Comparison of ENCODE assay signal across 8 cellular contexts in genomic region chr10:102450374-102451104, GRCh38. TPM values are rescaled to one million over a fixed set of nuclear protein-coding genes. Genes with fewer than 3 reads are reported as not detected.
A peak's percentile ranks its signal among the peaks of the same experiment; 100 is the strongest.
DNase-seq lines count a peak whose midpoint lies in the region; ATAC-seq and TF ChIP-seq lines count a peak whose summit lies in the region.

No MANE protein-coding gene starts in this region.

- H3K79me1 ChIP-seq in IMR-90 (ENCODE audit: low read depth in 1 of 2, low read length in 2 of 2), result peaks cover 4% of the 10 kb centered on the region in 2 experiments; a peak in 2 of 4 replicates

- H3K4me1 ChIP-seq in IMR-90 (ENCODE audit: control insufficient read depth, insufficient read depth, low read length), result peaks cover 9% of the 10 kb centered on the region
- H3K4me1 ChIP-seq in Panc1 (ENCODE audit: control insufficient read depth, insufficient read depth, low read length), result peaks cover 14% of the 10 kb centered on the region; the same call in 1 of the 2 replicates
- peaks cover 12 to 14% of the 10 kb centered on the region in 2 donors for H3K4me1 ChIP-seq in naive thymus-derived CD4-positive, alpha-beta T cell (ENCODE audit: control insufficient read depth in 2 of 2, insufficient read depth in 2 of 2, low read length in 2 of 2)

- BruUV-seq in IMR-90 (replicated peaks; lab: Mats Ljungman, UMichigan) (no TSS peak), Panc1 (replicated peaks; lab: Mats Ljungman, UMichigan) (no TSS peak)

- TF ChIP-seq POLR2A in IMR-90 (IDR thresholded peaks at IDR 0.05; ENCODE audit: low read depth, low read length), result no peak

- dilution Hi-C loops in IMR-90 (cut with HindIII; ENCODE audit: low sequenced_read_pairs, unreplicated experiment), result no loop called here

- H3K9me3 ChIP-seq in IMR-90 (ENCODE audit: control insufficient read depth, insufficient read depth, low read length) (no peaks in the 10 kb centered on the region), Panc1 (ENCODE audit: control insufficient read depth, insufficient read depth, low read depth, low read length) (no peaks in the 10 kb centered on the region)
- no peaks in the 10 kb centered on the region for H3K9me3 ChIP-seq in naive thymus-derived CD4-positive, alpha-beta T cell (ENCODE audit: control insufficient read depth in 2 of 3, low read length in 3 of 3)

- peak overlapping the region; percentile 70 for H3K9ac ChIP-seq in IMR-90 (ENCODE audit: low read depth, low read length)

- intact Hi-C loops in IMR-90 (cut with micrococcal nuclease) (no loop called here), Panc1 (cut with micrococcal nuclease; ENCODE audit: unreplicated experiment) (no loop called here)
- intact Hi-C loops in naive thymus-derived CD4-positive, alpha-beta T cell (cut with micrococcal nuclease), result loop anchor here (1.0 to 5.0 kb wide), 13 partner anchors 11 to 393 kb away; partner anchors contain the start of genes ACTR1A (in 2 of the 2), CUEDC2 (in 2 of the 2), ARMH3 (in 1 of the 2) and GBF1 (in 1 of the 2)

- POLR2A ChIA-PET in IMR-90 (lab: Charles Lee; ENCODE audit: unreplicated experiment), result no interaction called here
- POLR2A ChIA-PET in Panc1 (lab: Charles Lee), result interaction anchor here (0.5 to 0.7 kb wide), 3 partner anchors 11 to 241 kb away, joined by 4 to 7 read pairs (median 6); no protein-coding TSS in a partner anchor
- POLR2A ChIA-PET in naive thymus-derived CD4-positive, alpha-beta T cell (lab: Charles Lee), result interaction anchor here (0.7 to 6.7 kb wide), 25 partner anchors 9 to 467 kb away, joined by 3 to 157 read pairs (median 4); partner anchors contain the start of genes ACTR1A, CNNM2, CUEDC2 and FBXL15

- no peaks in the 10 kb centered on the region for H3K27me3 Mint-ChIP-seq in activated T-cell treated with anti-CD3 and anti-CD28 coated beads, Interleukin-2, amount 50 U/mL, for 72 hours (ENCODE audit: low read depth)
- no peaks in the 10 kb centered on the region for H3K27me3 Mint-ChIP-seq in naive thymus-derived CD4-positive, alpha-beta T cell
- no peaks in the 10 kb centered on the region for H3K27me3 Mint-ChIP-seq in stimulated activated memory B cell treated with anti-CD40 and anti-IgM and Interleukin-4, amounts not matched to agents 10 μg/mL and 1 μg/mL and 100 μg/mL, for 72 hours

- peaks cover 4 to 10% of the 10 kb centered on the region in 2 donors for H3K36me3 Mint-ChIP-seq in activated T-cell treated with anti-CD3 and anti-CD28 coated beads, Interleukin-2, amount 50 U/mL, for 72 hours (ENCODE audit: insufficient read depth in 2 of 2)
- H3K36me3 Mint-ChIP-seq in naive thymus-derived CD4-positive, alpha-beta T cell, result peaks cover 0 to 9% (median 4%) of the 10 kb centered on the region in 5 donors
- peaks cover 13% of the 10 kb centered on the region for H3K36me3 Mint-ChIP-seq in stimulated activated memory B cell treated with anti-CD40 and anti-IgM and Interleukin-4, amounts not matched to agents 10 μg/mL and 1 μg/mL and 100 μg/mL, for 72 hours

- H2BK5ac ChIP-seq in IMR-90 (ENCODE audit: low read depth, low read length, poor library complexity, severe bottlenecking), result no peak overlapping the region

- TF ChIP-seq CTCF in IMR-90 (conservative IDR thresholded peaks at IDR 0.05; ENCODE audit: low read depth, low read length) (no peak), Panc1 (IDR thresholded peaks at IDR 0.05) (no peak)

- H3K14ac ChIP-seq in IMR-90 (replicated peaks; ENCODE audit: low read depth, low read length), result peak overlapping the region; percentile 34; the same call in 1 of the 2 replicates

- peak overlapping the region; percentile 47 for H3K4ac ChIP-seq in IMR-90 (ENCODE audit: low read depth, low read length)

- 0 out of 3 replicates have a peak overlapping the region, but pooled peaks have one; percentile 11 for H2BK15ac ChIP-seq in IMR-90 (ENCODE audit: low read depth, low read length)

- ATAC-seq in GM21528 (IDR thresholded peaks at IDR 0.05; ENCODE audit: low FRiP score, unreplicated experiment), result peak; percentile 72
- peak; percentile 88 for ATAC-seq in IMR-90 (ENCODE audit: low read depth)
- ATAC-seq in Panc1, result peak; percentile 92
- ATAC-seq in activated T-cell treated with anti-CD3 and anti-CD28 coated beads, Interleukin-2, amount 50 U/mL, for 72 hours (replicated peaks in 1 of 2), result peak; percentile 83 to 84
- ATAC-seq in naive thymus-derived CD4-positive, alpha-beta T cell, result peak; percentile 90
- ATAC-seq in stimulated activated memory B cell treated with anti-CD40 and anti-IgM and Interleukin-4, amounts not matched to agents 10 μg/mL and 1 μg/mL and 100 μg/mL, for 72 hours, result peak; percentile 95

- no peak overlapping the region; the same call in 1 of the 2 replicates for H4K91ac ChIP-seq in IMR-90 (ENCODE audit: insufficient read depth, low read depth, low read length)

- peak overlapping the region; percentile 70 to 98 for H4K8ac ChIP-seq in IMR-90 (ENCODE audit: low read depth in 2 of 2, low read length in 2 of 2)

- DNase-seq in DMS153 treated with DMSO at 0.1 percent for 48 hours (lab: John Stamatoyannopoulos, UW; ENCODE audit: unreplicated experiment) (peak; percentile 71), IMR-90 (peak; percentile 73), Panc1 (ENCODE audit: low read depth, low spot score) (no peak), fibroblast of gingiva (ENCODE audit: low read depth) (peak; percentile 75)
- peak; percentile 89 to 92 for DNase-seq in activated T-cell treated with anti-CD3 and anti-CD28 coated beads, Interleukin-2, amount 50 U/mL, for 72 hours
- DNase-seq in naive thymus-derived CD4-positive, alpha-beta T cell, result peak; percentile 85 to 95 (median 92)

- H3K18ac ChIP-seq in IMR-90 (ENCODE audit: low read depth, low read length), result no peak overlapping the region

- H2AK5ac ChIP-seq in IMR-90 (ENCODE audit: low read depth, low read length), result peak overlapping the region; percentile 61; the same call in 1 of the 2 replicates

- H3K4me2 ChIP-seq in IMR-90 (ENCODE audit: low read depth, low read length), result peak overlapping the region; percentile 97

- no peak overlapping the region for H3K56ac ChIP-seq in IMR-90 (ENCODE audit: extremely low read depth, insufficient read depth, low read length)

- no peak overlapping the region for H2BK20ac ChIP-seq in IMR-90 (ENCODE audit: low read depth, low read length)

- H2AFZ ChIP-seq in IMR-90 (replicated peaks; ENCODE audit: low read length, poor library complexity), result peak overlapping the region; percentile 99

- H3K27me3 ChIP-seq in IMR-90 (ENCODE audit: control insufficient read depth, insufficient read depth, low read length) (no peaks in the 10 kb centered on the region; the same call in 1 of the 2 replicates), Panc1 (ENCODE audit: control insufficient read depth, insufficient read depth, low read length) (no peaks in the 10 kb centered on the region)
- no peaks in the 10 kb centered on the region for H3K27me3 ChIP-seq in naive thymus-derived CD4-positive, alpha-beta T cell (ENCODE audit: control insufficient read depth in 2 of 2, insufficient read depth in 2 of 2, low read length in 2 of 2)

- H2AK9ac ChIP-seq in IMR-90 (replicated peaks; ENCODE audit: low read depth, low read length, poor library complexity), result peak overlapping the region; percentile 70

- in situ Hi-C loops in IMR-90 (cut with MboI; ENCODE audit: low sequenced_read_pairs), result no loop called here
- in situ Hi-C loops in Panc1 (cut with HindIII; ENCODE audit: low pct_unique_long_range_greater_than_20kb, low sequenced_read_pairs), result no loop called here

- 1% methylated on average over 74 of the region's 104 CpGs; no CpG with 5 or more reads in 1 of the 2 experiments for WGBS in IMR-90 (ENCODE audit: extremely low coverage in 2 of 2, insufficient read length in 1 of 2), 2 experiments

- no peak overlapping the region; the same call in 1 of the 2 replicates for H3K27ac ChIP-seq in IMR-90 (ENCODE audit: insufficient read depth, low read length)
- H3K27ac ChIP-seq in Panc1 (ENCODE audit: low read length), result peak overlapping the region; percentile 84
- H3K27ac ChIP-seq in naive thymus-derived CD4-positive, alpha-beta T cell (ENCODE audit: low read depth, low read length), result peak overlapping the region; percentile 90

- peak overlapping the region; percentile 77 for H4K5ac ChIP-seq in IMR-90 (ENCODE audit: low read depth, low read length)

- TF ChIP-seq RAD21 in IMR-90 (IDR thresholded peaks at IDR 0.05; ENCODE audit: low read length), result no peak

- H3K36me3 ChIP-seq in IMR-90 (ENCODE audit: control insufficient read depth, insufficient read depth, low read length), result no peaks in the 10 kb centered on the region
- peaks cover 11% of the 10 kb centered on the region; the same call in 1 of the 2 replicates for H3K36me3 ChIP-seq in Panc1 (ENCODE audit: control insufficient read depth, insufficient read depth, low read length)
- peaks cover 0 to 3% (median 0%) of the 10 kb centered on the region in 3 experiments for H3K36me3 ChIP-seq in naive thymus-derived CD4-positive, alpha-beta T cell (ENCODE audit: control insufficient read depth in 2 of 3, insufficient read depth in 3 of 3, low read length in 3 of 3)

- no peaks in the 10 kb centered on the region for H3K9me3 Mint-ChIP-seq in activated T-cell treated with anti-CD3 and anti-CD28 coated beads, Interleukin-2, amount 50 U/mL, for 72 hours
- no peaks in the 10 kb centered on the region for H3K9me3 Mint-ChIP-seq in naive thymus-derived CD4-positive, alpha-beta T cell
- H3K9me3 Mint-ChIP-seq in stimulated activated memory B cell treated with anti-CD40 and anti-IgM and Interleukin-4, amounts not matched to agents 10 μg/mL and 1 μg/mL and 100 μg/mL, for 72 hours, result no peaks in the 10 kb centered on the region

- H3K27ac Mint-ChIP-seq in activated T-cell treated with anti-CD3 and anti-CD28 coated beads, Interleukin-2, amount 50 U/mL, for 72 hours, result peak overlapping the region; percentile 91
- H3K27ac Mint-ChIP-seq in naive thymus-derived CD4-positive, alpha-beta T cell, result peak overlapping the region; percentile 81 to 97 (median 95)
- peak overlapping the region; percentile 96 for H3K27ac Mint-ChIP-seq in stimulated activated memory B cell treated with anti-CD40 and anti-IgM and Interleukin-4, amounts not matched to agents 10 μg/mL and 1 μg/mL and 100 μg/mL, for 72 hours

- CTCF ChIA-PET in IMR-90 (lab: Yijun Ruan, JAX), result interaction anchor here (0.5 kb wide), 1 partner anchor 814 kb away, joined by 3 read pairs; no protein-coding TSS in a partner anchor
- CTCF ChIA-PET in Panc1 (lab: Charles Lee), result interaction anchor here (0.7 kb wide), 1 partner anchor 1206 kb away, joined by 10 read pairs; no protein-coding TSS in a partner anchor
- CTCF ChIA-PET in naive thymus-derived CD4-positive, alpha-beta T cell (lab: Charles Lee), result interaction anchor here (0.5 to 2.6 kb wide), 9 partner anchors 18 to 256 kb away, joined by 3 to 9 read pairs (median 4); partner anchors contain the start of genes CUEDC2 and FBXL15

- peaks cover 13% of the 10 kb centered on the region; the same call in 1 of the 2 replicates for H3K9me1 ChIP-seq in IMR-90 (ENCODE audit: insufficient read depth, low read length)

- H3K4me3 ChIP-seq in IMR-90 (ENCODE audit: insufficient read depth, low read depth, low read length), result peak overlapping the region; percentile 66
- peak overlapping the region; percentile 69 to 94 for H3K4me3 ChIP-seq in Panc1 (ENCODE audit: low read depth in 2 of 2, low read length in 2 of 2)
- peak overlapping the region; percentile 88 for H3K4me3 ChIP-seq in naive thymus-derived CD4-positive, alpha-beta T cell (ENCODE audit: low read length)

- H3K4me3 Mint-ChIP-seq in activated T-cell treated with anti-CD3 and anti-CD28 coated beads, Interleukin-2, amount 50 U/mL, for 72 hours, result peak overlapping the region; percentile 92 to 96
- peak overlapping the region; percentile 89 to 97 (median 94) for H3K4me3 Mint-ChIP-seq in naive thymus-derived CD4-positive, alpha-beta T cell
- H3K4me3 Mint-ChIP-seq in stimulated activated memory B cell treated with anti-CD40 and anti-IgM and Interleukin-4, amounts not matched to agents 10 μg/mL and 1 μg/mL and 100 μg/mL, for 72 hours, result peak overlapping the region; percentile 96

- H2BK120ac ChIP-seq in IMR-90 (ENCODE audit: low read depth, low read length), result no peak overlapping the region; the same call in 1 of the 2 replicates

- H3K4me1 Mint-ChIP-seq in activated T-cell treated with anti-CD3 and anti-CD28 coated beads, Interleukin-2, amount 50 U/mL, for 72 hours (ENCODE audit: low read depth), result peaks cover 36% of the 10 kb centered on the region
- H3K4me1 Mint-ChIP-seq in naive thymus-derived CD4-positive, alpha-beta T cell, result peaks cover 14 to 37% (median 27%) of the 10 kb centered on the region in 7 donors
- peaks cover 33% of the 10 kb centered on the region for H3K4me1 Mint-ChIP-seq in stimulated activated memory B cell treated with anti-CD40 and anti-IgM and Interleukin-4, amounts not matched to agents 10 μg/mL and 1 μg/mL and 100 μg/mL, for 72 hours

- H3K23ac ChIP-seq in IMR-90 (ENCODE audit: low read depth, low read length), result peak overlapping the region; percentile 11; the same call in 1 of the 2 replicates

- H4K20me1 ChIP-seq in IMR-90 (ENCODE audit: insufficient read depth, low read length), result no peaks in the 10 kb centered on the region; the same call in 1 of the 2 replicates

RNA-seq across cellular contexts. Expression of gene C10orf95, which starts 0.8 kb away (rescaled TPM):
- total RNA-seq in IMR-90 (2012; rRNA removed), result not detected in 2 replicates
- not detected in 2 replicates for polyA plus RNA-seq in IMR-90 (2012; rRNA removed)
- 0.04 TPM in 1 of 2 replicates, not detected in the other for polyA plus RNA-seq in IMR-90 (2012; cell fraction: cytosol; rRNA removed)
- not detected in 2 replicates for polyA plus RNA-seq in IMR-90 (2012; cell fraction: nucleus; rRNA removed; ENCODE audit: low replicate concordance)
- 0.21 TPM for total RNA-seq in Panc1 (2021; ENCODE audit: unreplicated experiment)
- polyA plus RNA-seq in Panc1 (2012; ENCODE audit: insufficient read length), result 1.2 TPM
- total RNA-seq in activated T-cell treated with anti-CD3 and anti-CD28 coated beads, Interleukin-2, amount 50 U/mL, for 72 hours, result under 1 TPM in 1 of 2 donors, not detected in 1; 0.21 TPM
- under 1 TPM in 4 of 5 experiments, not detected in 1; 0.19 to 0.78 (median 0.51) TPM for total RNA-seq in naive thymus-derived CD4-positive, alpha-beta T cell
- polyA plus RNA-seq in naive thymus-derived CD4-positive, alpha-beta T cell, result under 1 TPM; 0.32 to 0.41 TPM

RNA-seq across cellular contexts. Expression of gene CUEDC2, which starts 18.2 kb away (rescaled TPM):
- total RNA-seq in IMR-90 (2012; rRNA removed) (43.6 and 55.7 TPM in 2 replicates), Panc1 (2021; ENCODE audit: unreplicated experiment) (79.3 TPM)
- polyA plus RNA-seq in IMR-90 (2012; rRNA removed), result 84.9 and 87.6 TPM in 2 replicates
- 81.3 and 97.7 TPM in 2 replicates for polyA plus RNA-seq in IMR-90 (2012; cell fraction: cytosol; rRNA removed)
- polyA plus RNA-seq in IMR-90 (2012; cell fraction: nucleus; rRNA removed; ENCODE audit: low replicate concordance), result 105 and 123 TPM in 2 replicates
- 128 TPM for polyA plus RNA-seq in Panc1 (2012; ENCODE audit: insufficient read length)
- 10 to 100 TPM; 78.7 to 79.5 TPM for total RNA-seq in activated T-cell treated with anti-CD3 and anti-CD28 coated beads, Interleukin-2, amount 50 U/mL, for 72 hours
- total RNA-seq in naive thymus-derived CD4-positive, alpha-beta T cell, result 10 to 100 TPM; 27.0 to 69.0 (median 31.9) TPM
- polyA plus RNA-seq in naive thymus-derived CD4-positive, alpha-beta T cell, result 10 to 100 TPM; 60.1 to 67.2 TPM

RNA-seq across cellular contexts. Expression of gene FBXL15, which starts 29.9 kb away (rescaled TPM):
- total RNA-seq in IMR-90 (2012; rRNA removed) (2.5 and 3.0 TPM in 2 replicates), Panc1 (2021; ENCODE audit: unreplicated experiment) (7.9 TPM)
- 8.4 and 13.6 TPM in 2 replicates for polyA plus RNA-seq in IMR-90 (2012; rRNA removed)
- 18.3 and 20.0 TPM in 2 replicates for polyA plus RNA-seq in IMR-90 (2012; cell fraction: cytosol; rRNA removed)
- polyA plus RNA-seq in IMR-90 (2012; cell fraction: nucleus; rRNA removed; ENCODE audit: low replicate concordance), result 23.1 and 53.1 TPM in 2 replicates
- 17.0 TPM for polyA plus RNA-seq in Panc1 (2012; ENCODE audit: insufficient read length)
- 10 to 100 TPM; 15.3 TPM for total RNA-seq in activated T-cell treated with anti-CD3 and anti-CD28 coated beads, Interleukin-2, amount 50 U/mL, for 72 hours
- 10 to 100 TPM; 10.8 to 21.0 (median 14.1) TPM for total RNA-seq in naive thymus-derived CD4-positive, alpha-beta T cell
- 10 to 100 TPM; 26.7 to 40.4 TPM for polyA plus RNA-seq in naive thymus-derived CD4-positive, alpha-beta T cell

RNA-seq across cellular contexts. Expression of gene PSD, which starts 32.0 kb away (rescaled TPM):
- total RNA-seq in IMR-90 (2012; rRNA removed) (1.4 and 2.0 TPM in 2 replicates), Panc1 (2021; ENCODE audit: unreplicated experiment) (2.4 TPM)
- 4.4 and 5.8 TPM in 2 replicates for polyA plus RNA-seq in IMR-90 (2012; rRNA removed)
- 2.1 and 6.4 TPM in 2 replicates for polyA plus RNA-seq in IMR-90 (2012; cell fraction: cytosol; rRNA removed)
- polyA plus RNA-seq in IMR-90 (2012; cell fraction: nucleus; rRNA removed; ENCODE audit: low replicate concordance), result 6.6 and 10.9 TPM in 2 replicates
- polyA plus RNA-seq in Panc1 (2012; ENCODE audit: insufficient read length), result 8.3 TPM
- total RNA-seq in activated T-cell treated with anti-CD3 and anti-CD28 coated beads, Interleukin-2, amount 50 U/mL, for 72 hours, result 10 to 100 TPM in 1 of 2 donors, 1 to 10 TPM in 1; 8.6 to 11.7 TPM
- 10 to 100 TPM in 3 of 5 experiments, 1 to 10 TPM in 2; 3.5 to 16.9 (median 11.2) TPM for total RNA-seq in naive thymus-derived CD4-positive, alpha-beta T cell
- polyA plus RNA-seq in naive thymus-derived CD4-positive, alpha-beta T cell, result 1 to 10 TPM; 3.9 to 4.5 TPM

RNA-seq across cellular contexts. Expression of gene ACTR1A, which starts 52.0 kb away (rescaled TPM):
- total RNA-seq in IMR-90 (2012; rRNA removed), result 126 and 157 TPM in 2 replicates
- 142 and 155 TPM in 2 replicates for polyA plus RNA-seq in IMR-90 (2012; rRNA removed)
- polyA plus RNA-seq in IMR-90 (2012; cell fraction: cytosol; rRNA removed), result 97.3 and 131 TPM in 2 replicates
- 83.9 and 84.0 TPM in 2 replicates for polyA plus RNA-seq in IMR-90 (2012; cell fraction: nucleus; rRNA removed; ENCODE audit: low replicate concordance)
- total RNA-seq in Panc1 (2021; ENCODE audit: unreplicated experiment), result 147 TPM
- polyA plus RNA-seq in Panc1 (2012; ENCODE audit: insufficient read length), result 133 TPM
- 10 to 100 TPM; 61.6 to 68.3 TPM for total RNA-seq in activated T-cell treated with anti-CD3 and anti-CD28 coated beads, Interleukin-2, amount 50 U/mL, for 72 hours
- 10 to 100 TPM; 47.5 to 69.4 (median 58.9) TPM for total RNA-seq in naive thymus-derived CD4-positive, alpha-beta T cell
- 10 to 100 TPM; 49.8 to 66.0 TPM for polyA plus RNA-seq in naive thymus-derived CD4-positive, alpha-beta T cell

Comparison
In these comparisons a context has a peak if more than half of its experiments do, and no peak if none do; other contexts are left out.
1. intact Hi-C loops: an anchor here in naive thymus-derived CD4-positive, alpha-beta T cell (1.0 to 5.0 kb wide); none called in IMR-90 and Panc1.